Comparison of ENCODE assay signal across 16 cellular contexts in the genomic region with DNA sequence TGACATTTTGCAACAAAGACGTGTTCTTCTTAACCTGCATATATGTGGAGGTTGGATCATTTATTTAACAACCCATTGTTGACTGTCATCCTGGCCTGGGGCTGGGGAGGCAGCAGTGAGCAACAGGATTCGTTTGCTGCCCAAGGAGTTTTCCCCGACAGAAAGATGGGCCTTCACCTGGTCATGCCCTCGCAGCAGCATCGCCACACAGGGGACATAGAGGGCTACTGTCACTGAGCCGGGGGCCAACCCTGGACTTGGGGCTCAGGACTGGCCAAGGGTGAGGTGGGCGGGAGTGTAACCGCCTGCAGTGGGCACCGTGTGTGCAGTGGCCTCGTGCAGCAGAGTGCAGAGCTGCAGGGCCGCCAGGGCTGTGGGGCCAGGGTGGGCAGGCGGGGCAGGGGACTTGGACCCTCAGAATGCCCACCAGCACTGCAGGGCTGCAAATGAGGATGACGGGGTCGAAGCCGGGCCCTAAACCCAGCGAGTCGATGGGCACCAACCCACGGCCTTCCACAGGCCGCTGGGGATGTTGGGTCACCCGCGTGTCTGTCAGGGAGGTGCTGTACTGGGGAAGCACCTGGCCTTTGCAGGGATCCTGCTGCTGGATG. TPM values are rescaled to one million over a fixed set of nuclear protein-coding genes. Genes with fewer than 3 reads are reported as not detected.
A peak's percentile ranks its signal among the peaks of the same experiment; 100 is the strongest.
DNase-seq lines count a peak whose midpoint lies in the region; ATAC-seq and TF ChIP-seq lines count a peak whose summit lies in the region.
"Had no signal": no experiment of that assay in that cellular context is flagged by ENCODE, and none has a peak within 500 bp of the region (broad histone marks: within the 10 kb centered on the region; RNA-seq: fewer than 3 reads in every experiment).

No MANE protein-coding gene starts in this region.

- no peaks in the 10 kb centered on the region for H3K27me3 Mint-ChIP-seq in stimulated activated naive B cell treated with anti-CD40 and anti-IgM and Interleukin-4, amounts not matched to agents 10 μg/mL and 1 μg/mL and 100 μg/mL, for 72 hours

- H2BK12ac ChIP-seq in trophoblast cell (ENCODE audit: low read length) = no peak overlapping the region

- H4K12ac ChIP-seq in trophoblast cell (ENCODE audit: low read depth, low read length) = no peak overlapping the region

- H3K36me3 Mint-ChIP-seq in stimulated activated naive B cell treated with anti-CD40 and anti-IgM and Interleukin-4, amounts not matched to agents 10 μg/mL and 1 μg/mL and 100 μg/mL, for 72 hours = peaks cover 7 to 15% of the 10 kb centered on the region in 2 donors

- peaks cover 56% of the 10 kb centered on the region for H3K9me3 ChIP-seq in trophoblast cell (ENCODE audit: insufficient read depth, low read depth, low read length)
- H3K9me3 ChIP-seq: prostate gland, thyroid gland had no signal

- no peaks in the 10 kb centered on the region for H3K79me2 ChIP-seq in trophoblast cell (ENCODE audit: control insufficient read depth, insufficient read depth, low read length, poor library complexity)

- no peak overlapping the region for H3K18ac ChIP-seq in trophoblast cell (ENCODE audit: low read length)

- H3K14ac ChIP-seq in trophoblast cell (ENCODE audit: low read length) = no peak overlapping the region

- H3K23ac ChIP-seq in trophoblast cell (ENCODE audit: low read length) = no peak overlapping the region

- no peak overlapping the region for H3K9ac ChIP-seq in trophoblast cell (ENCODE audit: low read length)

- H2AK5ac ChIP-seq in trophoblast cell (ENCODE audit: low read length) = no peak overlapping the region

- no peak overlapping the region for H3K4me2 ChIP-seq in trophoblast cell (ENCODE audit: low read length)

- no peak overlapping the region for H3K27ac ChIP-seq in brain microvascular endothelial cell
- no peak overlapping the region for H3K27ac ChIP-seq in trophoblast cell (ENCODE audit: low read depth, low read length)
- H3K27ac ChIP-seq: cardiac muscle cell, prostate gland, thyroid gland, VCaP had no signal

- no peak overlapping the region for H2BK5ac ChIP-seq in trophoblast cell (ENCODE audit: low read depth, low read length, poor library complexity)

- H4K91ac ChIP-seq in trophoblast cell (ENCODE audit: low read depth, low read length) = no peak overlapping the region

- in situ Hi-C loops in brain microvascular endothelial cell (cut with HindIII; ENCODE audit: low pct_ligation_motif_present, low sequenced_read_pairs) = no loop called here

- peaks cover 0 to 2% of the 10 kb centered on the region in 2 donors for H3K9me3 Mint-ChIP-seq in stimulated activated naive B cell treated with anti-CD40 and anti-IgM and Interleukin-4, amounts not matched to agents 10 μg/mL and 1 μg/mL and 100 μg/mL, for 72 hours

- no peak overlapping the region for H3K27ac Mint-ChIP-seq in stimulated activated naive B cell treated with anti-CD40 and anti-IgM and Interleukin-4, amounts not matched to agents 10 μg/mL and 1 μg/mL and 100 μg/mL, for 72 hours

- peak; percentile 29 for TF ChIP-seq CTCF in GM10266 (IDR thresholded peaks at IDR 0.05; ENCODE audit: control insufficient read depth, insufficient read depth, low read depth, missing control alignments)
- TF ChIP-seq CTCF in brain microvascular endothelial cell (IDR thresholded peaks at IDR 0.05; ENCODE audit: low read depth, low read length, missing control alignments) = peak; percentile 18

- H2AFZ ChIP-seq in trophoblast cell (ENCODE audit: insufficient read depth, low read length, poor library complexity) = no peak overlapping the region

- no peak overlapping the region for H2BK120ac ChIP-seq in trophoblast cell (ENCODE audit: insufficient read depth, low read length, poor library complexity)

- H4K8ac ChIP-seq in trophoblast cell (ENCODE audit: low read depth, low read length) = no peak overlapping the region

- ATAC-seq in GM21360 (IDR thresholded peaks at IDR 0.05; ENCODE audit: unreplicated experiment) (no peak), GM21529 (IDR thresholded peaks at IDR 0.05; ENCODE audit: unreplicated experiment) (no peak)
- ATAC-seq in stimulated activated naive B cell treated with anti-CD40 and anti-IgM and Interleukin-4, amounts not matched to agents 10 μg/mL and 1 μg/mL and 100 μg/mL, for 72 hours (replicated peaks) = no peak

- WGBS in trophoblast cell (ENCODE audit: extremely low coverage, insufficient coverage, insufficient read length) = no CpG with 5 or more reads among the region's 21 CpGs

- no peaks in the 10 kb centered on the region for H3K4me1 ChIP-seq in trophoblast cell (ENCODE audit: control insufficient read depth in 1 of 2, insufficient read depth in 2 of 2, low read length in 2 of 2)
- H3K4me1 ChIP-seq: prostate gland had no signal

- H3K4ac ChIP-seq in trophoblast cell (ENCODE audit: low read depth, low read length) = no peak overlapping the region

- no peak for DNase-seq in GM10266 (ENCODE audit: extremely low spot score)
- DNase-seq in HT-29 (ENCODE audit: low spot score) = peak; percentile 19
- DNase-seq in brain microvascular endothelial cell = no peak
- DNase-seq in trophoblast cell = no peak
- DNase-seq in hepatic stellate cell (ENCODE audit: low spot score) = no peak
- DNase-seq in stimulated activated naive B cell treated with anti-CD40 and anti-IgM and Interleukin-4, amounts not matched to agents 10 μg/mL and 1 μg/mL and 100 μg/mL, for 72 hours = no peak
- DNase-seq: activated naive CD4-positive, alpha-beta T cell treated with anti-CD3 and anti-CD28 coated beads, Interleukin-2, amount 50 U/mL, for 16 hours; DMS53; NCI-H1092; stimulated activated CD4-positive, alpha-beta T cell treated with anti-CD3 and anti-CD28 coated beads, Interleukin-15, amount 100 ng/mL, for 24 hours; thyroid gland had no signal

- H3K4me1 Mint-ChIP-seq in stimulated activated naive B cell treated with anti-CD40 and anti-IgM and Interleukin-4, amounts not matched to agents 10 μg/mL and 1 μg/mL and 100 μg/mL, for 72 hours = peaks cover 0 to 15% of the 10 kb centered on the region in 2 donors

- H3K36me3 ChIP-seq in brain microvascular endothelial cell (replicated peaks) (no peaks in the 10 kb centered on the region), trophoblast cell (ENCODE audit: control insufficient read depth in 1 of 2, insufficient read depth in 2 of 2, low read length in 2 of 2) (peaks cover 0 to 2% of the 10 kb centered on the region in 2 experiments)
- H3K36me3 ChIP-seq: cardiac muscle cell, prostate gland, thyroid gland had no signal

- no peak overlapping the region for H3K4me3 ChIP-seq in brain microvascular endothelial cell (ENCODE audit: low read depth, low read length)
- H3K4me3 ChIP-seq in trophoblast cell (ENCODE audit: low read depth, low read length) = peak overlapping the region; percentile 17
- H3K4me3 ChIP-seq: cardiac muscle cell, prostate gland, thyroid gland had no signal

- H3K4me3 Mint-ChIP-seq in stimulated activated naive B cell treated with anti-CD40 and anti-IgM and Interleukin-4, amounts not matched to agents 10 μg/mL and 1 μg/mL and 100 μg/mL, for 72 hours = no peak overlapping the region

- no peaks in the 10 kb centered on the region for H3K79me1 ChIP-seq in trophoblast cell (ENCODE audit: low read length)

- H3K27me3 ChIP-seq in brain microvascular endothelial cell (replicated peaks) (no peaks in the 10 kb centered on the region), trophoblast cell (ENCODE audit: insufficient read depth, low read length) (no peaks in the 10 kb centered on the region)
- H3K27me3 ChIP-seq: cardiac muscle cell, thyroid gland had no signal

RNA-seq across cellular contexts. Expression of gene DUSP22, which starts 11.8 kb away (rescaled TPM):
- total RNA-seq in HT-29 (2014; rRNA removed; shearing (Covaris generic)) = 14.4 and 19.3 TPM in 2 replicates
- 23.3 and 25.5 TPM in 2 replicates for polyA plus RNA-seq in trophoblast cell (2013)
